Comparison of ENCODE assay signal across 1 cellular context in the genomic region with DNA sequence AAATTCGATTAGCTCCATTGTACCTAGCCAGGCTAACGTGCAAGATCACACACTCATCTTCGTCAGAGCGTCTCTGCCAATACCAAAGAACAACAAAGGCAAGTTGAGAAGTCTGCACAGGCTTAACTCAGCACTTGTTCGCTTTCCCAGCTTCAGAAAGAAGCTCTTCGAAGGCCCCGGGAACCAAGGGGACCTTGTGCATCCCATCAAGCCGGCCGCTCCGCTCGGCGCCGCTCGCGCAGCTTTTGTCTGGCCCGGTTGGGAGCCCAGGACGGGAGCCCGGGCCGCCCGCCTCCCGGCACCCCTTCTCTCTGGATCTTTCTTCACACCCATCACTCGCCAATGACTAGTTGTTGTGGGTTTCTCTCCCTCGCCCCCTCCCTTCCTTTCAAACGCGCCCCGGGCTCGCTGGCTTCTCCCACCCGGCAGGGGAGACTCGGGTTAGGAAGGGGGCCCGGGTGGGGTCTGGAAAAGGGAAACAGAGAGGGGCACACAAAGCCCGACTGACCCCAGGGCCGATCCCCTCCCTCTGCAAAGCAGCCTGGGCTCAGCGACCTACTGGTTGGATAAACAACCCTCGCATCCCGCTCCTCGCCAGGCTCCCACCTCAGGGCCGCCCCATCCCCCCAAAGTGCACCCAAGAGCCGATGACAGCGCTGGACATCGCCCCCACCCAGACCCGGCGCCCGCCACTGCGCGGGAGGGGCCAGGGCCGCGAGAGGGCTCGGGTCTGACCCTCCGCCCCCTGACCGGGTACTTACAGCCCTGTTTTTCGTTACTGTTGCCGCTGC.
TF ChIP-seq lines count a peak whose summit lies in the region.

No MANE protein-coding gene starts in this region.

TF ChIP-seq in HEK293, 187 proteins besides CTCF, POLR2A, EP300 and RAD21 (continued from another document and continues in another):
- peak; percentile 71 for TF ChIP-seq PATZ1 (tag by site-specific recombination; IDR thresholded peaks at IDR 0.05)
- TF ChIP-seq ZNF549 (tag by site-specific recombination; IDR thresholded peaks at IDR 0.05), result no peak
- no peak for TF ChIP-seq ZNF529 (tag by site-specific recombination; IDR thresholded peaks at IDR 0.05; ENCODE audit: insufficient replicate concordance)
- no peak for TF ChIP-seq GLI2 (tag by site-specific recombination; IDR thresholded peaks at IDR 0.05; ENCODE audit: borderline replicate concordance, low read depth)
- TF ChIP-seq HOXD13 (CRISPR knock-in tag; IDR thresholded peaks at IDR 0.05; ENCODE audit: borderline replicate concordance), result no peak
- no peak for TF ChIP-seq ZNF626 (tag by site-specific recombination; IDR thresholded peaks at IDR 0.05)
- TF ChIP-seq, protein P1, sequence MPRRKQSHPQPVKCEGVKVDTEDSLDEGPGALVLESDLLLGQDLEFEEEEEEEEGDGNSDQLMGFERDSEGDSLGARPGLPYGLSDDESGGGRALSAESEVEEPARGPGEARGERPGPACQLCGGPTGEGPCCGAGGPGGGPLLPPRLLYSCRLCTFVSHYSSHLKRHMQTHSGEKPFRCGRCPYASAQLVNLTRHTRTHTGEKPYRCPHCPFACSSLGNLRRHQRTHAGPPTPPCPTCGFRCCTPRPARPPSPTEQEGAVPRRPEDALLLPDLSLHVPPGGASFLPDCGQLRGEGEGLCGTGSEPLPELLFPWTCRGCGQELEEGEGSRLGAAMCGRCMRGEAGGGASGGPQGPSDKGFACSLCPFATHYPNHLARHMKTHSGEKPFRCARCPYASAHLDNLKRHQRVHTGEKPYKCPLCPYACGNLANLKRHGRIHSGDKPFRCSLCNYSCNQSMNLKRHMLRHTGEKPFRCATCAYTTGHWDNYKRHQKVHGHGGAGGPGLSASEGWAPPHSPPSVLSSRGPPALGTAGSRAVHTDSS (tag by site-specific recombination; IDR thresholded peaks at IDR 0.05), result 0 out of 2 replicates have a peak, but pooled peaks have one; percentile 1
- TF ChIP-seq, protein P2, sequence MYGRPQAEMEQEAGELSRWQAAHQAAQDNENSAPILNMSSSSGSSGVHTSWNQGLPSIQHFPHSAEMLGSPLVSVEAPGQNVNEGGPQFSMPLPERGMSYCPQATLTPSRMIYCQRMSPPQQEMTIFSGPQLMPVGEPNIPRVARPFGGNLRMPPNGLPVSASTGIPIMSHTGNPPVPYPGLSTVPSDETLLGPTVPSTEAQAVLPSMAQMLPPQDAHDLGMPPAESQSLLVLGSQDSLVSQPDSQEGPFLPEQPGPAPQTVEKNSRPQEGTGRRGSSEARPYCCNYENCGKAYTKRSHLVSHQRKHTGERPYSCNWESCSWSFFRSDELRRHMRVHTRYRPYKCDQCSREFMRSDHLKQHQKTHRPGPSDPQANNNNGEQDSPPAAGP (tag by site-specific recombination; IDR thresholded peaks at IDR 0.05), result no peak
- peak; percentile 70; the same call in 1 of the 2 replicates for TF ChIP-seq ZNF596 (tag by site-specific recombination; IDR thresholded peaks at IDR 0.05)
- no peak for TF ChIP-seq ZNF530 (tag by site-specific recombination; IDR thresholded peaks at IDR 0.05; ENCODE audit: low read depth)
- TF ChIP-seq ZNF239 (tag by site-specific recombination; IDR thresholded peaks at IDR 0.05), result no peak
- no peak for TF ChIP-seq ZSCAN18 (tag by site-specific recombination; IDR thresholded peaks at IDR 0.05)
- no peak for TF ChIP-seq ZNF521 (tag by site-specific recombination; IDR thresholded peaks at IDR 0.05)
- TF ChIP-seq ZNF274 (IDR thresholded peaks at IDR 0.05; ENCODE audit: low read length), result no peak
- TF ChIP-seq ZNF274 (tag by site-specific recombination; IDR thresholded peaks at IDR 0.05; ENCODE audit: borderline replicate concordance), result no peak
- no peak for TF ChIP-seq ZNF23 (tag by site-specific recombination; IDR thresholded peaks at IDR 0.05; ENCODE audit: borderline replicate concordance)
- no peak for TF ChIP-seq YY1 (tag by site-specific recombination; IDR thresholded peaks at IDR 0.05)
- no peak for TF ChIP-seq KLF9 (tag by site-specific recombination; IDR thresholded peaks at IDR 0.05; ENCODE audit: low read depth)
- TF ChIP-seq ZNF311 (tag by site-specific recombination; IDR thresholded peaks at IDR 0.05; ENCODE audit: borderline replicate concordance), result no peak
- TF ChIP-seq ZNF391 (tag by site-specific recombination; IDR thresholded peaks at IDR 0.05; ENCODE audit: borderline replicate concordance, low read depth), result no peak
- no peak for TF ChIP-seq ZSCAN23 (tag by site-specific recombination; IDR thresholded peaks at IDR 0.05)
- no peak for TF ChIP-seq HOXA7 (CRISPR knock-in tag; IDR thresholded peaks at IDR 0.05; ENCODE audit: borderline replicate concordance)
- TF ChIP-seq ZNF16 (tag by site-specific recombination; IDR thresholded peaks at IDR 0.05; ENCODE audit: low read depth), result no peak
- no peak for TF ChIP-seq ZNF114 (tag by site-specific recombination; IDR thresholded peaks at IDR 0.05)
- no peak for TF ChIP-seq YY2 (tag by site-specific recombination; IDR thresholded peaks at IDR 0.05)
- TF ChIP-seq PRDM2 (tag by site-specific recombination; IDR thresholded peaks at IDR 0.05; ENCODE audit: borderline replicate concordance), result no peak
- 0 out of 2 replicates have a peak, but pooled peaks have one; percentile 38 for TF ChIP-seq PRDM1 (tag by site-specific recombination; IDR thresholded peaks at IDR 0.05)
- TF ChIP-seq ZNF302 (tag by site-specific recombination; IDR thresholded peaks at IDR 0.05; ENCODE audit: low read depth), result no peak
- TF ChIP-seq ZNF169 (tag by site-specific recombination; IDR thresholded peaks at IDR 0.05), result no peak
- TF ChIP-seq ZNF701 (tag by site-specific recombination; IDR thresholded peaks at IDR 0.05), result no peak
- no peak for TF ChIP-seq ZNF140 (tag by site-specific recombination; IDR thresholded peaks at IDR 0.05)
- TF ChIP-seq ZNF335 (tag by site-specific recombination; conservative IDR thresholded peaks at IDR 0.05), result peak; percentile 35
- no peak for TF ChIP-seq ZNF621 (tag by site-specific recombination; IDR thresholded peaks at IDR 0.05)
- TF ChIP-seq ZBTB7A (tag by site-specific recombination; IDR thresholded peaks at IDR 0.05; ENCODE audit: low read depth), result no peak
- no peak for TF ChIP-seq BCL11B (tag by site-specific recombination; IDR thresholded peaks at IDR 0.05; ENCODE audit: low read depth)
- no peak for TF ChIP-seq ZNF600 (tag by site-specific recombination; IDR thresholded peaks at IDR 0.05)
- no peak for TF ChIP-seq WT1 (tag by site-specific recombination; IDR thresholded peaks at IDR 0.05)
- peak; percentile 36; the same call in 1 of the 2 replicates for TF ChIP-seq SCRT2 (tag by site-specific recombination; IDR thresholded peaks at IDR 0.05)
- TF ChIP-seq ZNF175 (tag by site-specific recombination; IDR thresholded peaks at IDR 0.05), result no peak
- no peak for TF ChIP-seq ZNF19 (tag by site-specific recombination; IDR thresholded peaks at IDR 0.05; ENCODE audit: low read depth)
- TF ChIP-seq ZBTB10 (tag by site-specific recombination; IDR thresholded peaks at IDR 0.05), result peak; percentile 46; the same call in 1 of the 2 replicates
- no peak for TF ChIP-seq HOXC10 (CRISPR knock-in tag; IDR thresholded peaks at IDR 0.05)
- TF ChIP-seq ZFP69B (tag by site-specific recombination; IDR thresholded peaks at IDR 0.05), result no peak
- TF ChIP-seq ZBTB20 (tag by site-specific recombination; IDR thresholded peaks at IDR 0.05), result peak; percentile 85
- TF ChIP-seq ZNF350 (tag by site-specific recombination; IDR thresholded peaks at IDR 0.05), result no peak
- no peak for TF ChIP-seq ZNF211 (tag by site-specific recombination; IDR thresholded peaks at IDR 0.05; ENCODE audit: low read depth)
- no peak for TF ChIP-seq ZNF184 (tag by site-specific recombination; IDR thresholded peaks at IDR 0.05)
- TF ChIP-seq ZNF514 (tag by site-specific recombination; IDR thresholded peaks at IDR 0.05), result no peak
- no peak for TF ChIP-seq ZNF324 (tag by site-specific recombination; IDR thresholded peaks at IDR 0.05)
- no peak for TF ChIP-seq ZNF792 (tag by site-specific recombination; IDR thresholded peaks at IDR 0.05)
